Comparison of ENCODE assay signal across 2 cellular contexts in the genomic region with DNA sequence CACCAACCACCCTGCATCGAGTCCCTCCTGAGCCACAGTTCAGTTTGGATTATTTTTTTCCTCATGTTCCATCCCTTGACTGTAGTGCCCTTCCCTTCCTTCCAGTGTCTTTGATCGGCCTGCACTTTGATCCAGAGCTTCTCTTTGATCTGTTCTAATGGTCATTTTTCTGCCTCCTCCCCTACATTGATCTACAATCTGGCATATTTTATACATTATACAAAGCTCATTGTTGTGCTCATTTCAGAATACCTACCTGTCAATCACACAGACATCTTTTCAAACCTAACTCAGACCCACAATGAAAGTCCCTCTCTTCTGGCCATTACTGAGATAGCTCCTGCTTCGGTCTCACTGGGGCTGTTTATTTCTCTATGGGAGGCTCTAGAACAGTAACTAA. TPM values are rescaled to one million over a fixed set of nuclear protein-coding genes. Genes with fewer than 3 reads are reported as not detected.
"Had no signal": no experiment of that assay in that cellular context is flagged by ENCODE, and none has a peak within 500 bp of the region (broad histone marks: within the 10 kb centered on the region; RNA-seq: fewer than 3 reads in every experiment).

No MANE protein-coding gene starts in this region.

RNA-seq across cellular contexts. Expression of gene TMEM45B, which starts 8.2 kb away (rescaled TPM):
- total RNA-seq: activated B cell treated with CpG ODN at 0.5 μM for 24 hours, astrocyte had no signal
